Comparison of ENCODE assay signal across 1 cellular context in the genomic region with DNA sequence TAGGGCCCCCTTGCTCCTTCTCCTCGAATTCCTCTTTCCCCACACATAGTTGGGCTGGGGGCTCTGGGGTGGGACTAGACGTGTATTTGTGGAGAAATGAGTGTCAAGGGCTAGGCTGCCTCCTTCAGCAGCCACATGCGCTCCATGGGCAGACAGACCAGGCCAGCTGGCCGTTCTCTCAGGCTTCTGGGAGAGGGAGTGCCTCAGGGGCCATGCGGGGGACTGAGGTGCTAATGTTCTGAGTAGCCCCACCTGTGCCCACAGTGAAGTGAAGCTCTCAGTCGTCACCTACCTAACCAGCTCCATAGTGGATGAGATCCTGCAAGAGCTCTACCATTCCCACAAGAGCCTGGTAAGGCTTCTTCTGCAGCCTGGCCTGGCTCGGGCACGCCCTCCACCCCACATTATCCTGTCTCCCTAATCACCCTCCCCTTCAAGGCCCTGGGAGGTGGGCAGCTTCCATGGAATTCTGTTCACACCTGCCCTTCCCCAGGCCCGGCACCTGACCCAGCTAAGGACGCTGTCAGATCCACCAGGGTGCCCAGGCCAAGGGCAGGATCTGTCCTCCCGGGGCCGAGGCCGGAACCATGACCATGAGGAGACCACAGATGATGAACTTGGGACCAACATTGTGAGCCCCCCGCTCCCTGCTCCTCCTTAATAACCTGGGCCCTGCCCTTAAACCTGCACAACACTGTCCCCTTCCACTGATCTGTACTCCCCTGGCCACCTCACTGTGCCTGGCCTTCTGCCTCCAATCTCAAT.
A peak's percentile ranks its signal among the peaks of the same experiment; 100 is the strongest.
TF ChIP-seq lines count a peak whose summit lies in the region.

No MANE protein-coding gene starts in this region.

TF ChIP-seq in HepG2, 621 proteins besides CTCF, POLR2A, EP300 and RAD21 (continued from another document and continues in another):
- TF ChIP-seq, protein P1, sequence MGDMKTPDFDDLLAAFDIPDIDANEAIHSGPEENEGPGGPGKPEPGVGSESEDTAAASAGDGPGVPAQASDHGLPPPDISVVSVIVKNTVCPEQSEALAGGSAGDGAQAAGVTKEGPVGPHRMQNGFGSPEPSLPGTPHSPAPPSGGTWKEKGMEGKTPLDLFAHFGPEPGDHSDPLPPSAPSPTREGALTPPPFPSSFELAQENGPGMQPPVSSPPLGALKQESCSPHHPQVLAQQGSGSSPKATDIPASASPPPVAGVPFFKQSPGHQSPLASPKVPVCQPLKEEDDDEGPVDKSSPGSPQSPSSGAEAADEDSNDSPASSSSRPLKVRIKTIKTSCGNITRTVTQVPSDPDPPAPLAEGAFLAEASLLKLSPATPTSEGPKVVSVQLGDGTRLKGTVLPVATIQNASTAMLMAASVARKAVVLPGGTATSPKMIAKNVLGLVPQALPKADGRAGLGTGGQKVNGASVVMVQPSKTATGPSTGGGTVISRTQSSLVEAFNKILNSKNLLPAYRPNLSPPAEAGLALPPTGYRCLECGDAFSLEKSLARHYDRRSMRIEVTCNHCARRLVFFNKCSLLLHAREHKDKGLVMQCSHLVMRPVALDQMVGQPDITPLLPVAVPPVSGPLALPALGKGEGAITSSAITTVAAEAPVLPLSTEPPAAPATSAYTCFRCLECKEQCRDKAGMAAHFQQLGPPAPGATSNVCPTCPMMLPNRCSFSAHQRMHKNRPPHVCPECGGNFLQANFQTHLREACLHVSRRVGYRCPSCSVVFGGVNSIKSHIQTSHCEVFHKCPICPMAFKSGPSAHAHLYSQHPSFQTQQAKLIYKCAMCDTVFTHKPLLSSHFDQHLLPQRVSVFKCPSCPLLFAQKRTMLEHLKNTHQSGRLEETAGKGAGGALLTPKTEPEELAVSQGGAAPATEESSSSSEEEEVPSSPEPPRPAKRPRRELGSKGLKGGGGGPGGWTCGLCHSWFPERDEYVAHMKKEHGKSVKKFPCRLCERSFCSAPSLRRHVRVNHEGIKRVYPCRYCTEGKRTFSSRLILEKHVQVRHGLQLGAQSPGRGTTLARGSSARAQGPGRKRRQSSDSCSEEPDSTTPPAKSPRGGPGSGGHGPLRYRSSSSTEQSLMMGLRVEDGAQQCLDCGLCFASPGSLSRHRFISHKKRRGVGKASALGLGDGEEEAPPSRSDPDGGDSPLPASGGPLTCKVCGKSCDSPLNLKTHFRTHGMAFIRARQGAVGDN (CRISPR knock-in tag; IDR thresholded peaks at IDR 0.05), result no peak
- TF ChIP-seq ZNF615 (CRISPR knock-in tag; IDR thresholded peaks at IDR 0.05; ENCODE audit: borderline replicate concordance) (no peak), GLI4 (CRISPR knock-in tag; IDR thresholded peaks at IDR 0.05; ENCODE audit: borderline replicate concordance) (no peak), MBNL3 (CRISPR knock-in tag; conservative IDR thresholded peaks at IDR 0.05) (no peak), FOXC1 (CRISPR knock-in tag; IDR thresholded peaks at IDR 0.05; ENCODE audit: borderline replicate concordance) (0 out of 2 replicates have a peak, but pooled peaks have one; percentile 36), RNF2 (conservative IDR thresholded peaks at IDR 0.05; ENCODE audit: low read depth) (no peak), MEF2D (CRISPR knock-in tag; IDR thresholded peaks at IDR 0.05) (no peak), CREM (IDR thresholded peaks at IDR 0.05) (no peak), CREM (CRISPR knock-in tag; IDR thresholded peaks at IDR 0.05) (no peak), JARID2 (CRISPR knock-in tag; IDR thresholded peaks at IDR 0.05; ENCODE audit: insufficient replicate concordance) (no peak), AGO1 (IDR thresholded peaks at IDR 0.05; ENCODE audit: low read depth, low read length, poor library complexity, severe bottlenecking) (no peak), SAFB2 (CRISPR knock-in tag; IDR thresholded peaks at IDR 0.05; ENCODE audit: borderline replicate concordance, low read depth) (no peak), ZSCAN9 (CRISPR knock-in tag; IDR thresholded peaks at IDR 0.05; ENCODE audit: borderline replicate concordance) (no peak), ZBTB21 (CRISPR knock-in tag; IDR thresholded peaks at IDR 0.05) (no peak), KLF13 (CRISPR knock-in tag; IDR thresholded peaks at IDR 0.05) (no peak), HIVEP1 (CRISPR knock-in tag; IDR thresholded peaks at IDR 0.05) (peak; percentile 29; the same call in 1 of the 2 replicates), PAX8 (CRISPR knock-in tag; IDR thresholded peaks at IDR 0.05; ENCODE audit: borderline replicate concordance) (no peak), ZNF3 (CRISPR knock-in tag; IDR thresholded peaks at IDR 0.05) (no peak), EED (CRISPR knock-in tag; IDR thresholded peaks at IDR 0.05) (0 out of 2 replicates have a peak, but pooled peaks have one; percentile 15), SRSF1 (optimal IDR thresholded peaks at IDR 0.05; ENCODE audit: low read depth, low read length) (no peak), HNRNPUL1 (IDR thresholded peaks at IDR 0.05; ENCODE audit: low read depth, low read length) (no peak), MXI1 (IDR thresholded peaks at IDR 0.05; ENCODE audit: borderline replicate concordance, low read depth, low read length) (no peak), KMT2A (CRISPR knock-in tag; IDR thresholded peaks at IDR 0.05) (no peak), ZNF547 (CRISPR knock-in tag; IDR thresholded peaks at IDR 0.05) (no peak), NR2F6 (IDR thresholded peaks at IDR 0.05) (no peak), NR2F6 (CRISPR knock-in tag; IDR thresholded peaks at IDR 0.05) (no peak), ZBTB42 (CRISPR knock-in tag; IDR thresholded peaks at IDR 0.05) (no peak), U2AF1 (optimal IDR thresholded peaks at IDR 0.05; ENCODE audit: low read depth, low read length) (no peak), ZBTB1 (CRISPR knock-in tag; IDR thresholded peaks at IDR 0.05; ENCODE audit: borderline replicate concordance) (no peak), ZNF747 (CRISPR knock-in tag; IDR thresholded peaks at IDR 0.05; ENCODE audit: borderline replicate concordance) (no peak), SSRP1 (CRISPR knock-in tag; IDR thresholded peaks at IDR 0.05) (no peak)
- TF ChIP-seq, protein P2, sequence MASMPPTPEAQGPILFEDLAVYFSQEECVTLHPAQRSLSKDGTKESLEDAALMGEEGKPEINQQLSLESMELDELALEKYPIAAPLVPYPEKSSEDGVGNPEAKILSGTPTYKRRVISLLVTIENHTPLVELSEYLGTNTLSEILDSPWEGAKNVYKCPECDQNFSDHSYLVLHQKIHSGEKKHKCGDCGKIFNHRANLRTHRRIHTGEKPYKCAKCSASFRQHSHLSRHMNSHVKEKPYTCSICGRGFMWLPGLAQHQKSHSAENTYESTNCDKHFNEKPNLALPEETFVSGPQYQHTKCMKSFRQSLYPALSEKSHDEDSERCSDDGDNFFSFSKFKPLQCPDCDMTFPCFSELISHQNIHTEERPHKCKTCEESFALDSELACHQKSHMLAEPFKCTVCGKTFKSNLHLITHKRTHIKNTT (CRISPR knock-in tag; IDR thresholded peaks at IDR 0.05), result no peak
- TF ChIP-seq, protein P3, sequence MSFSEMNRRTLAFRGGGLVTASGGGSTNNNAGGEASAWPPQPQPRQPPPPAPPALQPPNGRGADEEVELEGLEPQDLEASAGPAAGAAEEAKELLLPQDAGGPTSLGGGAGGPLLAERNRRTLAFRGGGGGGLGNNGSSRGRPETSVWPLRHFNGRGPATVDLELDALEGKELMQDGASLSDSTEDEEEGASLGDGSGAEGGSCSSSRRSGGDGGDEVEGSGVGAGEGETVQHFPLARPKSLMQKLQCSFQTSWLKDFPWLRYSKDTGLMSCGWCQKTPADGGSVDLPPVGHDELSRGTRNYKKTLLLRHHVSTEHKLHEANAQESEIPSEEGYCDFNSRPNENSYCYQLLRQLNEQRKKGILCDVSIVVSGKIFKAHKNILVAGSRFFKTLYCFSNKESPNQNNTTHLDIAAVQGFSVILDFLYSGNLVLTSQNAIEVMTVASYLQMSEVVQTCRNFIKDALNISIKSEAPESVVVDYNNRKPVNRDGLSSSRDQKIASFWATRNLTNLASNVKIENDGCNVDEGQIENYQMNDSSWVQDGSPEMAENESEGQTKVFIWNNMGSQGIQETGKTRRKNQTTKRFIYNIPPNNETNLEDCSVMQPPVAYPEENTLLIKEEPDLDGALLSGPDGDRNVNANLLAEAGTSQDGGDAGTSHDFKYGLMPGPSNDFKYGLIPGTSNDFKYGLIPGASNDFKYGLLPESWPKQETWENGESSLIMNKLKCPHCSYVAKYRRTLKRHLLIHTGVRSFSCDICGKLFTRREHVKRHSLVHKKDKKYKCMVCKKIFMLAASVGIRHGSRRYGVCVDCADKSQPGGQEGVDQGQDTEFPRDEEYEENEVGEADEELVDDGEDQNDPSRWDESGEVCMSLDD (CRISPR knock-in tag; IDR thresholded peaks at IDR 0.05; ENCODE audit: borderline replicate concordance), result no peak
- TF ChIP-seq, protein P4, sequence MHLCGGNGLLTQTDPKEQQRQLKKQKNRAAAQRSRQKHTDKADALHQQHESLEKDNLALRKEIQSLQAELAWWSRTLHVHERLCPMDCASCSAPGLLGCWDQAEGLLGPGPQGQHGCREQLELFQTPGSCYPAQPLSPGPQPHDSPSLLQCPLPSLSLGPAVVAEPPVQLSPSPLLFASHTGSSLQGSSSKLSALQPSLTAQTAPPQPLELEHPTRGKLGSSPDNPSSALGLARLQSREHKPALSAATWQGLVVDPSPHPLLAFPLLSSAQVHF (CRISPR knock-in tag; IDR thresholded peaks at IDR 0.05), result no peak
- TF ChIP-seq, protein P5, sequence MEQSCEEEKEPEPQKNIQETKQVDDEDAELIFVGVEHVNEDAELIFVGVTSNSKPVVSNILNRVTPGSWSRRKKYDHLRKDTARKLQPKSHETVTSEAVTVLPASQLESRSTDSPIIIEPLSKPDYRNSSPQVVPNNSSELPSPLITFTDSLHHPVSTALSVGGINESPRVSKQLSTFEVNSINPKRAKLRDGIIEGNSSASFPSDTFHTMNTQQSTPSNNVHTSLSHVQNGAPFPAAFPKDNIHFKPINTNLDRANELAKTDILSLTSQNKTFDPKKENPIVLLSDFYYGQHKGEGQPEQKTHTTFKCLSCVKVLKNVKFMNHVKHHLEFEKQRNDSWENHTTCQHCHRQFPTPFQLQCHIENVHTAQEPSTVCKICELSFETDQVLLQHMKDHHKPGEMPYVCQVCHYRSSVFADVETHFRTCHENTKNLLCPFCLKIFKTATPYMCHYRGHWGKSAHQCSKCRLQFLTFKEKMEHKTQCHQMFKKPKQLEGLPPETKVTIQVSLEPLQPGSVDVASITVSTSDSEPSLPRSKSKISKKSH (CRISPR knock-in tag; IDR thresholded peaks at IDR 0.05; ENCODE audit: borderline replicate concordance), result peak; percentile 44; the same call in 1 of the 2 replicates
- TF ChIP-seq, protein P6, sequence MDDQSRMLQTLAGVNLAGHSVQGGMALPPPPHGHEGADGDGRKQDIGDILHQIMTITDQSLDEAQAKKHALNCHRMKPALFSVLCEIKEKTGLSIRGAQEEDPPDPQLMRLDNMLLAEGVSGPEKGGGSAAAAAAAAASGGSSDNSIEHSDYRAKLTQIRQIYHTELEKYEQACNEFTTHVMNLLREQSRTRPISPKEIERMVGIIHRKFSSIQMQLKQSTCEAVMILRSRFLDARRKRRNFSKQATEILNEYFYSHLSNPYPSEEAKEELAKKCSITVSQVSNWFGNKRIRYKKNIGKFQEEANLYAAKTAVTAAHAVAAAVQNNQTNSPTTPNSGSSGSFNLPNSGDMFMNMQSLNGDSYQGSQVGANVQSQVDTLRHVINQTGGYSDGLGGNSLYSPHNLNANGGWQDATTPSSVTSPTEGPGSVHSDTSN (CRISPR knock-in tag; IDR thresholded peaks at IDR 0.05; ENCODE audit: borderline replicate concordance), result no peak
- TF ChIP-seq, protein P7, sequence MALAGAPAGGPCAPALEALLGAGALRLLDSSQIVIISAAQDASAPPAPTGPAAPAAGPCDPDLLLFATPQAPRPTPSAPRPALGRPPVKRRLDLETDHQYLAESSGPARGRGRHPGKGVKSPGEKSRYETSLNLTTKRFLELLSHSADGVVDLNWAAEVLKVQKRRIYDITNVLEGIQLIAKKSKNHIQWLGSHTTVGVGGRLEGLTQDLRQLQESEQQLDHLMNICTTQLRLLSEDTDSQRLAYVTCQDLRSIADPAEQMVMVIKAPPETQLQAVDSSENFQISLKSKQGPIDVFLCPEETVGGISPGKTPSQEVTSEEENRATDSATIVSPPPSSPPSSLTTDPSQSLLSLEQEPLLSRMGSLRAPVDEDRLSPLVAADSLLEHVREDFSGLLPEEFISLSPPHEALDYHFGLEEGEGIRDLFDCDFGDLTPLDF (CRISPR knock-in tag; IDR thresholded peaks at IDR 0.05), result no peak
- TF ChIP-seq, protein P8, sequence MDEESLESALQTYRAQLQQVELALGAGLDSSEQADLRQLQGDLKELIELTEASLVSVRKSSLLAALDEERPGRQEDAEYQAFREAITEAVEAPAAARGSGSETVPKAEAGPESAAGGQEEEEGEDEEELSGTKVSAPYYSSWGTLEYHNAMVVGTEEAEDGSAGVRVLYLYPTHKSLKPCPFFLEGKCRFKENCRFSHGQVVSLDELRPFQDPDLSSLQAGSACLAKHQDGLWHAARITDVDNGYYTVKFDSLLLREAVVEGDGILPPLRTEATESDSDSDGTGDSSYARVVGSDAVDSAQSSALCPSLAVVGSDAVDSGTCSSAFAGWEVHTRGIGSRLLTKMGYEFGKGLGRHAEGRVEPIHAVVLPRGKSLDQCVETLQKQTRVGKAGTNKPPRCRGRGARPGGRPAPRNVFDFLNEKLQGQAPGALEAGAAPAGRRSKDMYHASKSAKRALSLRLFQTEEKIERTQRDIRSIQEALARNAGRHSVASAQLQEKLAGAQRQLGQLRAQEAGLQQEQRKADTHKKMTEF (CRISPR knock-in tag; IDR thresholded peaks at IDR 0.05), result no peak
- TF ChIP-seq, protein P9, sequence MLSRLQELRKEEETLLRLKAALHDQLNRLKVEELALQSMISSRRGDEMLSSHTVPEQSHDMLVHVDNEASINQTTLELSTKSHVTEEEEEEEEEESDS (CRISPR knock-in tag; IDR thresholded peaks at IDR 0.05; ENCODE audit: borderline replicate concordance), result no peak
- TF ChIP-seq, protein P10, sequence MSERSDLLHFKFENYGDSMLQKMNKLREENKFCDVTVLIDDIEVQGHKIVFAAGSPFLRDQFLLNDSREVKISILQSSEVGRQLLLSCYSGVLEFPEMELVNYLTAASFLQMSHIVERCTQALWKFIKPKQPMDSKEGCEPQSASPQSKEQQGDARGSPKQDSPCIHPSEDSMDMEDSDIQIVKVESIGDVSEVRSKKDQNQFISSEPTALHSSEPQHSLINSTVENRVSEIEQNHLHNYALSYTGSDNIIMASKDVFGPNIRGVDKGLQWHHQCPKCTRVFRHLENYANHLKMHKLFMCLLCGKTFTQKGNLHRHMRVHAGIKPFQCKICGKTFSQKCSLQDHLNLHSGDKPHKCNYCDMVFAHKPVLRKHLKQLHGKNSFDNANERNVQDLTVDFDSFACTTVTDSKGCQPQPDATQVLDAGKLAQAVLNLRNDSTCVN (CRISPR knock-in tag; IDR thresholded peaks at IDR 0.05; ENCODE audit: borderline replicate concordance), result no peak
- TF ChIP-seq, protein P11, sequence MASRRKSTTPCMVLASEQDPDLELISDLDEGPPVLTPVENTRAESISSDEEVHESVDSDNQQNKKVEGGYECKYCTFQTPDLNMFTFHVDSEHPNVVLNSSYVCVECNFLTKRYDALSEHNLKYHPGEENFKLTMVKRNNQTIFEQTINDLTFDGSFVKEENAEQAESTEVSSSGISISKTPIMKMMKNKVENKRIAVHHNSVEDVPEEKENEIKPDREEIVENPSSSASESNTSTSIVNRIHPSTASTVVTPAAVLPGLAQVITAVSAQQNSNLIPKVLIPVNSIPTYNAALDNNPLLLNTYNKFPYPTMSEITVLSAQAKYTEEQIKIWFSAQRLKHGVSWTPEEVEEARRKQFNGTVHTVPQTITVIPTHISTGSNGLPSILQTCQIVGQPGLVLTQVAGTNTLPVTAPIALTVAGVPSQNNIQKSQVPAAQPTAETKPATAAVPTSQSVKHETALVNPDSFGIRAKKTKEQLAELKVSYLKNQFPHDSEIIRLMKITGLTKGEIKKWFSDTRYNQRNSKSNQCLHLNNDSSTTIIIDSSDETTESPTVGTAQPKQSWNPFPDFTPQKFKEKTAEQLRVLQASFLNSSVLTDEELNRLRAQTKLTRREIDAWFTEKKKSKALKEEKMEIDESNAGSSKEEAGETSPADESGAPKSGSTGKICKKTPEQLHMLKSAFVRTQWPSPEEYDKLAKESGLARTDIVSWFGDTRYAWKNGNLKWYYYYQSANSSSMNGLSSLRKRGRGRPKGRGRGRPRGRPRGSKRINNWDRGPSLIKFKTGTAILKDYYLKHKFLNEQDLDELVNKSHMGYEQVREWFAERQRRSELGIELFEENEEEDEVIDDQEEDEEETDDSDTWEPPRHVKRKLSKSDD (CRISPR knock-in tag; IDR thresholded peaks at IDR 0.05; ENCODE audit: low read depth), result no peak
